ENCODE assay signal across 8 cellular contexts in genomic region chrX:67543818-67544217, GRCh38. TPM values are rescaled to one million over a fixed set of nuclear protein-coding genes. Genes with fewer than 3 reads are reported as not detected.
DNase-seq lines count a peak whose midpoint lies in the region; ATAC-seq and TF ChIP-seq lines count a peak whose summit lies in the region.

Gene AR (plus strand): TSS chrX:67544021. CDS start chrX:67545147, 1,126 bp downstream.

- TF ChIP-seq EP300 in SK-N-SH (IDR thresholded peaks at IDR 0.05; ENCODE audit: borderline replicate concordance in 1 of 2, low read depth in 1 of 2, low read length in 1 of 2): no peak

- H3K4me1 ChIP-seq in Caco-2 (no peaks in the 10 kb centered on the region), SK-N-SH (ENCODE audit: control insufficient read depth in 1 of 2, insufficient read depth in 2 of 2, low read depth in 1 of 2, low read length in 1 of 2) (no peaks in the 10 kb centered on the region), osteoblast (ENCODE audit: insufficient read depth, low read length) (no peaks in the 10 kb centered on the region)

- H4K20me1 ChIP-seq in SK-N-SH (ENCODE audit: insufficient read depth) (no peaks in the 10 kb centered on the region), osteoblast (ENCODE audit: insufficient read depth, low read length) (no peaks in the 10 kb centered on the region)

- H3K9me2 ChIP-seq in SK-N-SH: no peaks in the 10 kb centered on the region

- POLR2A ChIA-PET in Caco-2 (lab: Charles Lee): interaction anchor here (0.6 kb wide), 1 partner anchor 110 kb away, joined by 5 read pairs; no protein-coding TSS in a partner anchor
- POLR2A ChIA-PET in SK-N-SH (lab: Yijun Ruan, JAX): no interaction called here

- H3K27ac Mint-ChIP-seq in Caco-2 (ENCODE audit: unreplicated experiment) (no peak within 1 kb of the TSS), glutamatergic neuron (ENCODE audit: unreplicated experiment) (no peak within 1 kb of the TSS)

- H3K4me1 Mint-ChIP-seq in Caco-2 (ENCODE audit: low read depth, unreplicated experiment) (no peaks in the 10 kb centered on the region), glutamatergic neuron (ENCODE audit: low read depth, unreplicated experiment) (peaks cover 3% of the 10 kb centered on the region)

- TF ChIP-seq CTCF in Caco-2 (IDR thresholded peaks at IDR 0.05; ENCODE audit: insufficient read depth in 1 of 2, low read depth in 1 of 2, low read length in 1 of 2, severe bottlenecking in 1 of 2, unreplicated experiment in 1 of 2) (no peak), SK-N-SH (IDR thresholded peaks at IDR 0.05) (no peak), glutamatergic neuron (IDR thresholded peaks at IDR 0.05; ENCODE audit: partially characterized antibody, unreplicated experiment) (no peak), osteoblast (IDR thresholded peaks at IDR 0.05; ENCODE audit: extremely low read depth, low read depth, low read length) (no peak), GM10266 (IDR thresholded peaks at IDR 0.05; ENCODE audit: control insufficient read depth, insufficient read depth, low read depth, missing control alignments) (no peak)

- no peaks in the 10 kb centered on the region for H3K27me3 ChIP-seq in Caco-2 (replicated peaks; ENCODE audit: control insufficient read depth, insufficient read depth, low read length)
- peaks cover 38% of the 10 kb centered on the region for H3K27me3 ChIP-seq in SK-N-SH (ENCODE audit: insufficient read depth)
- H3K27me3 ChIP-seq in osteoblast (ENCODE audit: insufficient read depth, low read length): peaks cover 26% of the 10 kb centered on the region

- no peak for TF ChIP-seq RAD21 in SK-N-SH (IDR thresholded peaks at IDR 0.05; ENCODE audit: low read length)

- peak within 1 kb of the TSS; percentile 57 for H3K4me2 ChIP-seq in SK-N-SH
- peak within 1 kb of the TSS; percentile 28 for H3K4me2 ChIP-seq in osteoblast (ENCODE audit: insufficient read depth, low read length)

- no peaks in the 10 kb centered on the region for H3K9me3 Mint-ChIP-seq in Caco-2 (ENCODE audit: unreplicated experiment)
- H3K9me3 Mint-ChIP-seq in glutamatergic neuron (ENCODE audit: unreplicated experiment): peaks cover 6% of the 10 kb centered on the region

- H2AFZ ChIP-seq in SK-N-SH (ENCODE audit: low read depth): no peak within 1 kb of the TSS
- H2AFZ ChIP-seq in osteoblast (ENCODE audit: low read length): no peak within 1 kb of the TSS

- peaks cover 7% of the 10 kb centered on the region for H3K27me3 Mint-ChIP-seq in Caco-2 (ENCODE audit: insufficient read depth, unreplicated experiment)
- H3K27me3 Mint-ChIP-seq in glutamatergic neuron (ENCODE audit: unreplicated experiment): peaks cover 4% of the 10 kb centered on the region

- H3K79me2 ChIP-seq in SK-N-SH (ENCODE audit: insufficient read depth) (no peaks in the 10 kb centered on the region), osteoblast (ENCODE audit: insufficient read depth, low read length) (no peaks in the 10 kb centered on the region)

- intact Hi-C loops in Caco-2 (cut with micrococcal nuclease; ENCODE audit: unreplicated experiment): no loop called here

- DNase-seq in Caco-2 (peak; percentile 46 to 59), SK-N-SH (peak; percentile 5), glutamatergic neuron (peak; percentile 50), osteoblast (ENCODE audit: insufficient read length, low spot score, missing footprints) (peak; percentile 79), GM10266 (ENCODE audit: extremely low spot score) (no peak), glomerular visceral epithelial cell (ENCODE audit: extremely low spot score) (no peak), superior temporal gyrus (ENCODE audit: extremely low spot score) (no peak)

- 2% methylated on average over 18 of the region's 30 CpGs for WGBS in SK-N-SH (ENCODE audit: low lambda C conversion rate)

- H3K4me3 ChIP-seq in Caco-2 (ENCODE audit: low read depth, low read length): peak within 1 kb of the TSS; percentile 42
- H3K4me3 ChIP-seq in SK-N-SH (ENCODE audit: low read depth in 2 of 2, low read length in 1 of 2): peak within 1 kb of the TSS in 1 of 2 experiments; percentile 29; a peak in 2 of 4 replicates
- H3K4me3 ChIP-seq in osteoblast (ENCODE audit: insufficient read depth, low read length): peak within 1 kb of the TSS; percentile 48

- CTCF ChIA-PET in Caco-2 (lab: Charles Lee) (no interaction called here), SK-N-SH (lab: Yijun Ruan, JAX) (interaction anchor here (2.9 kb wide), 1 partner anchor 11 kb away, joined by 14 read pairs; no protein-coding TSS in a partner anchor)

- ATAC-seq in GM18861 (IDR thresholded peaks at IDR 0.05; ENCODE audit: unreplicated experiment): no peak

- BruUV-seq in Caco-2 (replicated peaks; lab: Mats Ljungman, UMichigan): no TSS peak

- no peaks in the 10 kb centered on the region for H3K9me3 ChIP-seq in Caco-2
- H3K9me3 ChIP-seq in SK-N-SH: no peaks in the 10 kb centered on the region
- H3K9me3 ChIP-seq in osteoblast (ENCODE audit: low read depth, low read length): no peaks in the 10 kb centered on the region

- H3K4me3 Mint-ChIP-seq in Caco-2 (ENCODE audit: unreplicated experiment) (peak within 1 kb of the TSS; percentile 65), glutamatergic neuron (ENCODE audit: unreplicated experiment) (peak within 1 kb of the TSS; percentile 85)

- H3K36me3 ChIP-seq in Caco-2 (ENCODE audit: control insufficient read depth, insufficient read depth, low read length) (no peaks in the 10 kb centered on the region), SK-N-SH (replicated peaks in 1 of 2; ENCODE audit: control insufficient read depth in 1 of 2, insufficient read depth in 2 of 2, low read length in 1 of 2) (no peaks in the 10 kb centered on the region), osteoblast (ENCODE audit: insufficient read depth, low read length) (no peaks in the 10 kb centered on the region)

- H3K36me3 Mint-ChIP-seq in Caco-2 (ENCODE audit: insufficient read depth, unreplicated experiment): no peaks in the 10 kb centered on the region
- no peaks in the 10 kb centered on the region for H3K36me3 Mint-ChIP-seq in glutamatergic neuron (ENCODE audit: unreplicated experiment)

- H3K9ac ChIP-seq in SK-N-SH: no peak within 1 kb of the TSS

- no peaks in the 10 kb centered on the region for H3F3A ChIP-seq in SK-N-SH (replicated peaks; ENCODE audit: insufficient read depth)

- H3K27ac ChIP-seq in SK-N-SH (ENCODE audit: low read depth in 2 of 2, low read length in 1 of 2) (no peak within 1 kb of the TSS), osteoblast (ENCODE audit: low read depth, low read length) (no peak within 1 kb of the TSS)

TF ChIP-seq in SK-N-SH, 30 proteins besides CTCF, POLR2A, EP300 and RAD21:
- TF ChIP-seq ELF1 (IDR thresholded peaks at IDR 0.05) (no peak), NFIC (IDR thresholded peaks at IDR 0.05; ENCODE audit: borderline replicate concordance) (no peak), FOXJ3 (CRISPR knock-in tag; IDR thresholded peaks at IDR 0.05) (no peak), EZH2phosphoT487 (IDR thresholded peaks at IDR 0.05; ENCODE audit: borderline replicate concordance, low read depth) (no peak), SMC3 (IDR thresholded peaks at IDR 0.05; ENCODE audit: low read depth, low read length) (no peak), ZBTB33 (IDR thresholded peaks at IDR 0.05; ENCODE audit: borderline replicate concordance, low read depth) (no peak), JUND (IDR thresholded peaks at IDR 0.05) (no peak), REST (IDR thresholded peaks at IDR 0.05; ENCODE audit: low read depth, low read length) (no peak), RFX5 (IDR thresholded peaks at IDR 0.05; ENCODE audit: low read length) (no peak), GATA2 (CRISPR knock-in tag; IDR thresholded peaks at IDR 0.05) (no peak)

RNA-seq across cellular contexts. Expression of gene AR, which starts in this region (rescaled TPM):
- 0.86 and 1.6 TPM in 2 replicates for total RNA-seq in Caco-2 (2022)
- not detected in 2 replicates for polyA plus RNA-seq in SK-N-SH (2012; rRNA removed)
- under 0.01 TPM in 1 of 2 replicates, not detected in the other for polyA plus RNA-seq in SK-N-SH (2012; cell fraction: cytosol; rRNA removed)
- polyA plus RNA-seq in SK-N-SH (2012; cell fraction: nucleus; rRNA removed): 0.02 TPM in 1 of 2 replicates, not detected in the other
- total RNA-seq in glutamatergic neuron (ENCODE audit: unreplicated experiment): 0.56 TPM
- total RNA-seq in osteoblast: 4.1 and 4.7 TPM in 2 replicates

Comparison
In these comparisons a context has a peak if more than half of its experiments do, and no peak if none do; other contexts are left out.
1. Peak in DNase-seq and H3K4me2 ChIP-seq in SK-N-SH; RNA of the gene not detected or under 1 TPM.
2. Peak in DNase-seq in glutamatergic neuron; RNA of the gene not detected or under 1 TPM.
3. DNase-seq: peak in Caco-2 (2 of 2) and osteoblast (single experiment); none in GM10266 (single experiment), glomerular visceral epithelial cell (single experiment) and superior temporal gyrus (single experiment).